In the genomic region with DNA sequence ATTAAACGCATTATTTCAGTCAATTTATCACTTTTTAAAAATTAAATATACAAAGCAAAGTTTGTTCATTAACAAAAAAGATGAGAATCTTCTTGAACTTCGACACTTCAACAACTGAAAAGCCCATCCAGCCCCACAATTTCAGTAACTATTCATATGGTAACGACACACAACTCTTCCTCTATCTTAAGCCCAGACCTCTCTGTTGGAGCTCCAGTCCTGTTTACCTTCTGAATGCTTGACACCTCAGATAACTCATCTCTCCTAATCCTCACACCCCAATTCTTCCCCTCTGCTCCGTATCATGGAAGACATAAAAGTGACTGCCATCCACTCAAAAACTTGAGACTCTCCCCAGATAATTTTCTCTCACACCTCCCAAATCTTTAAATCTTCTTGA, we compare ENCODE assay signal across 14 cellular contexts. TPM values are rescaled to one million over a fixed set of nuclear protein-coding genes. Genes with fewer than 3 reads are reported as not detected.
DNase-seq lines count a peak whose midpoint lies in the region; ATAC-seq lines count a peak whose summit lies in the region.
"Had no signal": no experiment of that assay in that cellular context is flagged by ENCODE, and none has a peak within 500 bp of the region (broad histone marks: within the 10 kb centered on the region; RNA-seq: fewer than 3 reads in every experiment).

No MANE protein-coding gene starts in this region.

- peaks cover 5% of the 10 kb centered on the region for H3K4me1 Mint-ChIP-seq in activated naive CD8-positive, alpha-beta T cell treated with anti-CD3 and anti-CD28 coated beads, Interleukin-2, amount 10 ng/mL, durations not matched to agents 7 days and 5 days
- peaks cover 10% of the 10 kb centered on the region for H3K4me1 Mint-ChIP-seq in activated naive CD8-positive, alpha-beta T cell treated with anti-CD3 and anti-CD28 coated beads for 36 hours
- peaks cover 31% of the 10 kb centered on the region for H3K4me1 Mint-ChIP-seq in activated T-helper 2 cell treated with anti-CD3 and anti-CD28 coated beads, Interferon-gamma antibody, Interleukin-2, Interleukin-4, amounts not matched to agents 10 μg/mL and 5 μg/mL and 100 μg/mL, durations not matched to agents 14 hours and 24 hours and 36 hours (ENCODE audit: low read depth)
- peaks cover 8% of the 10 kb centered on the region for H3K4me1 Mint-ChIP-seq in stimulated activated effector memory CD8-positive, alpha-beta T cell treated with anti-CD3 and anti-CD28 coated beads, Interleukin-12 subunit alpha, Interleukin-12 subunit beta, amount 100 ng/mL, for 72 hours

- H3K4me3 Mint-ChIP-seq in activated naive CD8-positive, alpha-beta T cell treated with anti-CD3 and anti-CD28 coated beads, Interleukin-2, amount 10 ng/mL, durations not matched to agents 7 days and 5 days = no peak overlapping the region
- no peak overlapping the region for H3K4me3 Mint-ChIP-seq in activated naive CD8-positive, alpha-beta T cell treated with anti-CD3 and anti-CD28 coated beads for 36 hours
- H3K4me3 Mint-ChIP-seq in activated T-helper 2 cell treated with anti-CD3 and anti-CD28 coated beads, Interferon-gamma antibody, Interleukin-2, Interleukin-4, amounts not matched to agents 10 μg/mL and 5 μg/mL and 100 μg/mL, durations not matched to agents 14 hours and 24 hours and 36 hours (ENCODE audit: low read depth) = no peak overlapping the region
- no peak overlapping the region for H3K4me3 Mint-ChIP-seq in stimulated activated effector memory CD8-positive, alpha-beta T cell treated with anti-CD3 and anti-CD28 coated beads, Interleukin-12 subunit alpha, Interleukin-12 subunit beta, amount 100 ng/mL, for 72 hours
- H3K4me3 Mint-ChIP-seq: CD8-positive, alpha-beta memory T cell had no signal

- H3K9me3 ChIP-seq in iPS-20b (ENCODE audit: insufficient read depth, low read depth, low read length) = no peaks in the 10 kb centered on the region

- intact Hi-C loops in activated T-helper 2 cell treated with anti-CD3 and anti-CD28 coated beads, Interferon-gamma antibody, Interleukin-2, Interleukin-4, amounts not matched to agents 10 μg/mL and 5 μg/mL and 100 μg/mL, durations not matched to agents 14 hours and 24 hours and 36 hours (cut with micrococcal nuclease) = no loop called here

- POLR2A ChIA-PET in activated naive CD8-positive, alpha-beta T cell treated with anti-CD3 and anti-CD28 coated beads, Interleukin-2, amount 10 ng/mL, durations not matched to agents 7 days and 5 days (lab: Charles Lee) = no interaction called here

- peaks cover 36% of the 10 kb centered on the region for H3K36me3 Mint-ChIP-seq in activated naive CD8-positive, alpha-beta T cell treated with anti-CD3 and anti-CD28 coated beads, Interleukin-2, amount 10 ng/mL, durations not matched to agents 7 days and 5 days
- peaks cover 34% of the 10 kb centered on the region for H3K36me3 Mint-ChIP-seq in activated naive CD8-positive, alpha-beta T cell treated with anti-CD3 and anti-CD28 coated beads for 36 hours
- peaks cover 79% of the 10 kb centered on the region for H3K36me3 Mint-ChIP-seq in activated T-helper 2 cell treated with anti-CD3 and anti-CD28 coated beads, Interferon-gamma antibody, Interleukin-2, Interleukin-4, amounts not matched to agents 10 μg/mL and 5 μg/mL and 100 μg/mL, durations not matched to agents 14 hours and 24 hours and 36 hours (ENCODE audit: low read depth)
- H3K36me3 Mint-ChIP-seq in stimulated activated effector memory CD8-positive, alpha-beta T cell treated with anti-CD3 and anti-CD28 coated beads, Interleukin-12 subunit alpha, Interleukin-12 subunit beta, amount 100 ng/mL, for 72 hours = peaks cover 100% of the 10 kb centered on the region

- peak overlapping the region; percentile 26 for H3K27ac Mint-ChIP-seq in activated naive CD8-positive, alpha-beta T cell treated with anti-CD3 and anti-CD28 coated beads, Interleukin-2, amount 10 ng/mL, durations not matched to agents 7 days and 5 days
- no peak overlapping the region for H3K27ac Mint-ChIP-seq in activated naive CD8-positive, alpha-beta T cell treated with anti-CD3 and anti-CD28 coated beads for 36 hours
- peak overlapping the region; percentile 2 for H3K27ac Mint-ChIP-seq in activated T-helper 2 cell treated with anti-CD3 and anti-CD28 coated beads, Interferon-gamma antibody, Interleukin-2, Interleukin-4, amounts not matched to agents 10 μg/mL and 5 μg/mL and 100 μg/mL, durations not matched to agents 14 hours and 24 hours and 36 hours
- peak overlapping the region; percentile 6 for H3K27ac Mint-ChIP-seq in stimulated activated effector memory CD8-positive, alpha-beta T cell treated with anti-CD3 and anti-CD28 coated beads, Interleukin-12 subunit alpha, Interleukin-12 subunit beta, amount 100 ng/mL, for 72 hours

- H3K4me3 ChIP-seq in iPS-20b (ENCODE audit: low read length) = peak overlapping the region; percentile 45

- no peak for DNase-seq in activated naive CD8-positive, alpha-beta T cell treated with anti-CD3 and anti-CD28 coated beads, Interleukin-2, amount 10 ng/mL, durations not matched to agents 7 days and 5 days
- no peak for DNase-seq in activated naive CD8-positive, alpha-beta T cell treated with anti-CD3 and anti-CD28 coated beads for 36 hours
- DNase-seq in activated T-helper 2 cell treated with anti-CD3 and anti-CD28 coated beads, Interferon-gamma antibody, Interleukin-2, Interleukin-4, amounts not matched to agents 10 μg/mL and 5 μg/mL and 100 μg/mL, durations not matched to agents 14 hours and 24 hours and 36 hours (ENCODE audit: low spot score) = no peak
- DNase-seq in stimulated activated effector memory CD8-positive, alpha-beta T cell treated with anti-CD3 and anti-CD28 coated beads, Interleukin-12 subunit alpha, Interleukin-12 subunit beta, amount 100 ng/mL, for 72 hours (ENCODE audit: low spot score in 2 of 2) = no peak
- no peak for DNase-seq in activated naive CD4-positive, alpha-beta T cell treated with Interleukin-2 at 50 U/mL for 16 hours
- no peak for DNase-seq in activated CD8-positive, alpha-beta memory T cell treated with anti-CD3 and anti-CD28 coated beads for 24 hours
- DNase-seq: CD8-positive, alpha-beta memory T cell; DND-41; NCI-H1092 treated with DMSO at 0.1 percent for 48 hours; NCI-H187 treated with DMSO at 0.1 percent for 48 hours; NCI-H526 treated with DMSO at 0.1 percent for 48 hours; SHP77 treated with DMSO at 0.1 percent for 48 hours had no signal

- H3K27me3 Mint-ChIP-seq in activated naive CD8-positive, alpha-beta T cell treated with anti-CD3 and anti-CD28 coated beads, Interleukin-2, amount 10 ng/mL, durations not matched to agents 7 days and 5 days = no peaks in the 10 kb centered on the region
- H3K27me3 Mint-ChIP-seq in activated naive CD8-positive, alpha-beta T cell treated with anti-CD3 and anti-CD28 coated beads for 36 hours = no peaks in the 10 kb centered on the region
- H3K27me3 Mint-ChIP-seq in activated T-helper 2 cell treated with anti-CD3 and anti-CD28 coated beads, Interferon-gamma antibody, Interleukin-2, Interleukin-4, amounts not matched to agents 10 μg/mL and 5 μg/mL and 100 μg/mL, durations not matched to agents 14 hours and 24 hours and 36 hours (ENCODE audit: low read depth) = no peaks in the 10 kb centered on the region
- H3K27me3 Mint-ChIP-seq: CD8-positive, alpha-beta memory T cell had no signal

- no peaks in the 10 kb centered on the region for H3K9me3 Mint-ChIP-seq in activated naive CD8-positive, alpha-beta T cell treated with anti-CD3 and anti-CD28 coated beads, Interleukin-2, amount 10 ng/mL, durations not matched to agents 7 days and 5 days
- no peaks in the 10 kb centered on the region for H3K9me3 Mint-ChIP-seq in activated naive CD8-positive, alpha-beta T cell treated with anti-CD3 and anti-CD28 coated beads for 36 hours
- no peaks in the 10 kb centered on the region for H3K9me3 Mint-ChIP-seq in activated T-helper 2 cell treated with anti-CD3 and anti-CD28 coated beads, Interferon-gamma antibody, Interleukin-2, Interleukin-4, amounts not matched to agents 10 μg/mL and 5 μg/mL and 100 μg/mL, durations not matched to agents 14 hours and 24 hours and 36 hours
- H3K9me3 Mint-ChIP-seq in stimulated activated effector memory CD8-positive, alpha-beta T cell treated with anti-CD3 and anti-CD28 coated beads, Interleukin-12 subunit alpha, Interleukin-12 subunit beta, amount 100 ng/mL, for 72 hours = no peaks in the 10 kb centered on the region
- H3K9me3 Mint-ChIP-seq: CD8-positive, alpha-beta memory T cell had no signal

- H3K4me1 ChIP-seq in iPS-20b (ENCODE audit: insufficient read depth, low read length) = peaks cover 18% of the 10 kb centered on the region

- no peak for ATAC-seq in activated naive CD8-positive, alpha-beta T cell treated with anti-CD3 and anti-CD28 coated beads, Interleukin-2, amount 10 ng/mL, durations not matched to agents 7 days and 5 days (ENCODE audit: low read depth)
- no peak for ATAC-seq in stimulated activated effector memory CD8-positive, alpha-beta T cell treated with anti-CD3 and anti-CD28 coated beads, Interleukin-12 subunit alpha, Interleukin-12 subunit beta, amount 100 ng/mL, for 72 hours
- ATAC-seq in GM21381 (IDR thresholded peaks at IDR 0.05; ENCODE audit: unreplicated experiment) = no peak

- no peak overlapping the region for H3K27ac ChIP-seq in iPS-20b (ENCODE audit: low read length)

- no peaks in the 10 kb centered on the region for H3K27me3 ChIP-seq in iPS-20b (ENCODE audit: insufficient read depth, low read length)

- H3K36me3 ChIP-seq in iPS-20b (ENCODE audit: insufficient read depth, low read depth, low read length) = peaks cover 84% of the 10 kb centered on the region

- H3K9ac ChIP-seq in iPS-20b (ENCODE audit: low read depth, low read length) = peak overlapping the region; percentile 22; the same call in 1 of the 2 replicates

RNA-seq across cellular contexts. Expression of gene USP37, which starts 12.6 kb away (rescaled TPM):
- 10 to 100 TPM; 31.9 to 33.5 TPM for total RNA-seq in activated naive CD8-positive, alpha-beta T cell treated with anti-CD3 and anti-CD28 coated beads, Interleukin-2, amount 10 ng/mL, durations not matched to agents 7 days and 5 days
- 10 to 100 TPM; 29.7 to 31.2 TPM for total RNA-seq in activated naive CD8-positive, alpha-beta T cell treated with anti-CD3 and anti-CD28 coated beads for 36 hours
- total RNA-seq in activated T-helper 2 cell treated with anti-CD3 and anti-CD28 coated beads, Interferon-gamma antibody, Interleukin-2, Interleukin-4, amounts not matched to agents 10 μg/mL and 5 μg/mL and 100 μg/mL, durations not matched to agents 14 hours and 24 hours and 36 hours = 40.7 and 43.7 TPM in 2 replicates

RNA-seq across cellular contexts. Expression of gene CNOT9, which starts 13.1 kb away (rescaled TPM):
- total RNA-seq in activated naive CD8-positive, alpha-beta T cell treated with anti-CD3 and anti-CD28 coated beads, Interleukin-2, amount 10 ng/mL, durations not matched to agents 7 days and 5 days = 10 to 100 TPM; 75.0 to 79.5 TPM
- 100 to 1,000 TPM; 129 to 131 TPM for total RNA-seq in activated naive CD8-positive, alpha-beta T cell treated with anti-CD3 and anti-CD28 coated beads for 36 hours
- total RNA-seq in activated T-helper 2 cell treated with anti-CD3 and anti-CD28 coated beads, Interferon-gamma antibody, Interleukin-2, Interleukin-4, amounts not matched to agents 10 μg/mL and 5 μg/mL and 100 μg/mL, durations not matched to agents 14 hours and 24 hours and 36 hours = 127 and 135 TPM in 2 replicates

RNA-seq across cellular contexts. Expression of gene PLCD4, which starts 52.2 kb away (rescaled TPM):
- under 1 TPM; 0.54 to 0.64 TPM for total RNA-seq in activated naive CD8-positive, alpha-beta T cell treated with anti-CD3 and anti-CD28 coated beads, Interleukin-2, amount 10 ng/mL, durations not matched to agents 7 days and 5 days
- under 1 TPM in 1 of 2 experiments, not detected in 1; 0.22 TPM for total RNA-seq in activated naive CD8-positive, alpha-beta T cell treated with anti-CD3 and anti-CD28 coated beads for 36 hours
- 0.18 and 0.23 TPM in 2 replicates for total RNA-seq in activated T-helper 2 cell treated with anti-CD3 and anti-CD28 coated beads, Interferon-gamma antibody, Interleukin-2, Interleukin-4, amounts not matched to agents 10 μg/mL and 5 μg/mL and 100 μg/mL, durations not matched to agents 14 hours and 24 hours and 36 hours
